In genomic region chr1:107196973-107197562, GRCh38 we compare ENCODE assay signal across 9 cellular contexts. TPM values are rescaled to one million over a fixed set of nuclear protein-coding genes. Genes with fewer than 3 reads are reported as not detected.
DNase-seq lines count a peak whose midpoint lies in the region; ATAC-seq and TF ChIP-seq lines count a peak whose summit lies in the region.
"Had no signal": no experiment of that assay in that cellular context is flagged by ENCODE, and none has a peak within 500 bp of the region (broad histone marks: within the 10 kb centered on the region; RNA-seq: fewer than 3 reads in every experiment).

No MANE protein-coding gene starts in this region.

- TF ChIP-seq CTCF in mucosa of descending colon (IDR thresholded peaks at IDR 0.05) (no peak), vagina (IDR thresholded peaks at IDR 0.05) (no peak)

- H3K27me3 ChIP-seq in vagina = no peaks in the 10 kb centered on the region
- H3K27me3 ChIP-seq: BLaER1 had no signal

- no peak for TF ChIP-seq POLR2A in vagina (IDR thresholded peaks at IDR 0.05)

- DNase-seq in NCI-H2107 treated with DMSO at 0.1 percent for 48 hours (lab: John Stamatoyannopoulos, UW; ENCODE audit: unreplicated experiment) = peak; percentile 1
- DNase-seq in NCI-H2107 (lab: John Stamatoyannopoulos, UW) = no peak
- peak; percentile 9 for DNase-seq in SW480 (ENCODE audit: low spot score)
- peak in 1 of 3 donors; percentile 49 for DNase-seq in mucosa of descending colon
- DNase-seq in effector CD8-positive, alpha-beta T cell (lab: John Stamatoyannopoulos, UW) = no peak
- no peak for DNase-seq in vagina (ENCODE audit: extremely low spot score in 2 of 2)

- peak; percentile 96 for ATAC-seq in GM21423 (IDR thresholded peaks at IDR 0.05; ENCODE audit: unreplicated experiment)
- ATAC-seq in HG03520 (IDR thresholded peaks at IDR 0.05; ENCODE audit: unreplicated experiment) = peak; percentile 91
- peak; percentile 45 for ATAC-seq in mucosa of descending colon

- no peaks in the 10 kb centered on the region for H3K9me3 ChIP-seq in mucosa of descending colon
- no peaks in the 10 kb centered on the region for H3K9me3 ChIP-seq in vagina

- no peak overlapping the region for H3K4me3 ChIP-seq in mucosa of descending colon
- no peak overlapping the region for H3K4me3 ChIP-seq in vagina
- H3K4me3 ChIP-seq: BLaER1 had no signal

- H3K27ac ChIP-seq in vagina = no peak overlapping the region
- H3K27ac ChIP-seq: BLaER1 had no signal

- intact Hi-C loops in mucosa of descending colon (cut with DNase I, micrococcal nuclease) (no loop called here), vagina (cut with DNase I) (no loop called here)

- H3K36me3 ChIP-seq in mucosa of descending colon (ENCODE audit: low read depth) (no peaks in the 10 kb centered on the region), vagina (no peaks in the 10 kb centered on the region)
- H3K36me3 ChIP-seq: BLaER1 had no signal

- H3K4me1 ChIP-seq in mucosa of descending colon (ENCODE audit: low read depth) (no peaks in the 10 kb centered on the region), vagina (no peaks in the 10 kb centered on the region)
- H3K4me1 ChIP-seq: BLaER1 had no signal

RNA-seq across cellular contexts. Expression of gene NTNG1, which starts 56.2 kb away (rescaled TPM):
- total RNA-seq in mucosa of descending colon = 1 to 10 TPM in 2 of 3 donors, under 1 TPM in 1; 0.23 to 2.5 (median 1.3) TPM
- 6.6 TPM for total RNA-seq in vagina

Comparison
In these comparisons a context has a peak if more than half of its experiments do, and no peak if none do; other contexts are left out.
1. DNase-seq: peak in NCI-H2107 treated with DMSO at 0.1 percent for 48 hours (single experiment) and SW480 (single experiment); none in NCI-H2107 (single experiment), effector CD8-positive, alpha-beta T cell (single experiment) and vagina (0 of 2).
2. ATAC-seq: peak in every context shown above with its lines; median percentile 96 in GM21423; 91 in HG03520; 45 in mucosa of descending colon.